ENCODE assay signal across 23 cellular contexts in the genomic region with DNA sequence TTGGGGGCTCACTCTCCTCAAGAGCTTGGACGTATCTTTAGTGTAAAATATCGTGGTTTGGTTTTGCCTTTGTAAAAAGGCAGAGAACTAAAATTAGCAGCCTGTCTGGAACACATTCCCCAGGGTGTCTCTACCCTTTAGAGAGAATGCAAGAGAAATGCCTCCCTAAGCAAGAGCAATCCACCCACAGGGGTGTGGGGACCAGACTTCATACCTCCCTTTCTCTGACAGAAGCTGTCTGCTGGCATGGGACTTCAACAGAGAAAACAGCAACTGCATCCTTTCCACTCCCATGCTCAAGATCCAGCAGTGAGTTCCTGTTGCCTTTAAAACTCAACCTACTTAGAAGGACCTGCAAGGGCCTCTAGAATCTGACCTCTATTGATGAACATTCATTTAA. TPM values are rescaled to one million over a fixed set of nuclear protein-coding genes. Genes with fewer than 3 reads are reported as not detected.
DNase-seq lines count a peak whose midpoint lies in the region; ATAC-seq and TF ChIP-seq lines count a peak whose summit lies in the region.
"Had no signal": no experiment of that assay in that cellular context is flagged by ENCODE, and none has a peak within 500 bp of the region (broad histone marks: within the 10 kb centered on the region; RNA-seq: fewer than 3 reads in every experiment).

No MANE protein-coding gene starts in this region.

- H3K27ac ChIP-seq in BLaER1 (no peak overlapping the region), angular gyrus (ENCODE audit: low read depth, low read length) (peak overlapping the region; percentile 12), tibial artery (peak overlapping the region; percentile 35 to 38)
- H3K27ac ChIP-seq: A549, C4-2B had no signal

- H3K27me3 ChIP-seq in BLaER1 (no peaks in the 10 kb centered on the region), tibial artery (no peaks in the 10 kb centered on the region)
- H3K27me3 ChIP-seq: BE2C had no signal

- no peaks in the 10 kb centered on the region for H3K36me3 ChIP-seq in BLaER1
- H3K36me3 ChIP-seq in tibial artery = no peaks in the 10 kb centered on the region
- H3K36me3 ChIP-seq: BE2C had no signal

- TF ChIP-seq CTCF in neural crest cell (conservative IDR thresholded peaks at IDR 0.05) (no peak), tibial artery (IDR thresholded peaks at IDR 0.05) (no peak)

- H3K9ac ChIP-seq in BLaER1 = no peak overlapping the region

- no peaks in the 10 kb centered on the region for H3K9me3 Mint-ChIP-seq in neural crest cell
- H3K9me3 Mint-ChIP-seq: CD8-positive, alpha-beta T cell; GM23338 had no signal

- POLR2A ChIA-PET in HEK293T (lab: Yijun Ruan, JAX) = no interaction called here

- CTCF ChIA-PET in HEK293T (lab: Yijun Ruan, JAX) = no interaction called here

- H3K36me3 Mint-ChIP-seq in neural crest cell (ENCODE audit: low read depth) = no peaks in the 10 kb centered on the region
- H3K36me3 Mint-ChIP-seq: CD4-positive, CD25-positive, alpha-beta regulatory T cell; CD8-positive, alpha-beta T cell had no signal

- H3K9me3 ChIP-seq in BLaER1 (no peaks in the 10 kb centered on the region), tibial artery (no peaks in the 10 kb centered on the region)
- H3K9me3 ChIP-seq: A549, BE2C, Caco-2 had no signal

- H3K27me3 Mint-ChIP-seq in neural crest cell (ENCODE audit: low read depth) = no peaks in the 10 kb centered on the region

- peaks cover 11% of the 10 kb centered on the region for H3K4me1 ChIP-seq in BLaER1
- H3K4me1 ChIP-seq in tibial artery = peaks cover 0 to 25% (median 7%) of the 10 kb centered on the region in 4 donors
- H3K4me1 ChIP-seq: A549, BE2C, Caco-2 had no signal

- H3K4me2 ChIP-seq in BLaER1 = peak overlapping the region; percentile 42
- H3K4me2 ChIP-seq: A549, GM23338 had no signal

- H3K4me1 Mint-ChIP-seq in neural crest cell = no peaks in the 10 kb centered on the region
- H3K4me1 Mint-ChIP-seq: CD4-positive, CD25-positive, alpha-beta regulatory T cell; GM23338; H9 had no signal

- no peak for ATAC-seq in HG03342 (IDR thresholded peaks at IDR 0.05; ENCODE audit: unreplicated experiment)
- ATAC-seq in HG02885 (IDR thresholded peaks at IDR 0.05; ENCODE audit: poor library complexity, unreplicated experiment) = no peak
- ATAC-seq: A549; CD8-positive, alpha-beta T cell; GM23338; HCT116 had no signal

- H4K20me1 ChIP-seq in BLaER1 = no peaks in the 10 kb centered on the region

- peak overlapping the region; percentile 83 for H3K27ac Mint-ChIP-seq in neural crest cell (ENCODE audit: unreplicated experiment)
- H3K27ac Mint-ChIP-seq: CD4-positive, CD25-positive, alpha-beta regulatory T cell; CD8-positive, alpha-beta T cell; GM23338; H9; HFFc6 had no signal

- DNase-seq in neural crest cell (ENCODE audit: low read depth, low spot score) = no peak
- no peak for DNase-seq in tibial artery
- DNase-seq in HEK293T (ENCODE audit: extremely low spot score) = no peak
- DNase-seq: 8988T; ACHN; AML-193; BE2C; Caco-2; CD4-positive, CD25-positive, alpha-beta regulatory T cell; CD8-positive, alpha-beta T cell; DMS153; DND-41; H9; HFFc6 had no signal

- intact Hi-C loops in tibial artery (cut with DNase I; ENCODE audit: low total_unique reads) = no loop called here

- H3K4me3 ChIP-seq in BLaER1 (no peak overlapping the region), tibial artery (no peak overlapping the region)
- H3K4me3 ChIP-seq: A549, GM23338 had no signal

- H3K4me3 Mint-ChIP-seq in neural crest cell = no peak overlapping the region
- H3K4me3 Mint-ChIP-seq: CD4-positive, CD25-positive, alpha-beta regulatory T cell; CD8-positive, alpha-beta T cell; GM23338; H9; HFFc6 had no signal

TF ChIP-seq in HEK293T, 16 proteins besides CTCF, POLR2A, EP300 and RAD21:
- no peak for TF ChIP-seq ELF4 (IDR thresholded peaks at IDR 0.05)
- no peak for TF ChIP-seq FOXA1 (IDR thresholded peaks at IDR 0.05)
- no peak for TF ChIP-seq L3MBTL2 (conservative IDR thresholded peaks at IDR 0.05)
- TF ChIP-seq ARNT (IDR thresholded peaks at IDR 0.05) = no peak
- TF ChIP-seq BHLHE40 (IDR thresholded peaks at IDR 0.05; ENCODE audit: borderline replicate concordance) = no peak
- TF ChIP-seq, protein P1, sequence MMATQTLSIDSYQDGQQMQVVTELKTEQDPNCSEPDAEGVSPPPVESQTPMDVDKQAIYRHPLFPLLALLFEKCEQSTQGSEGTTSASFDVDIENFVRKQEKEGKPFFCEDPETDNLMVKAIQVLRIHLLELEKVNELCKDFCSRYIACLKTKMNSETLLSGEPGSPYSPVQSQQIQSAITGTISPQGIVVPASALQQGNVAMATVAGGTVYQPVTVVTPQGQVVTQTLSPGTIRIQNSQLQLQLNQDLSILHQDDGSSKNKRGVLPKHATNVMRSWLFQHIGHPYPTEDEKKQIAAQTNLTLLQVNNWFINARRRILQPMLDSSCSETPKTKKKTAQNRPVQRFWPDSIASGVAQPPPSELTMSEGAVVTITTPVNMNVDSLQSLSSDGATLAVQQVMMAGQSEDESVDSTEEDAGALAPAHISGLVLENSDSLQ (IDR thresholded peaks at IDR 0.05) = no peak
- TF ChIP-seq FOXK2 (IDR thresholded peaks at IDR 0.05) = no peak
- TF ChIP-seq SP1 (IDR thresholded peaks at IDR 0.05) = no peak
- TF ChIP-seq ZNF384 (IDR thresholded peaks at IDR 0.05) = no peak
- no peak for TF ChIP-seq NFRKB (IDR thresholded peaks at IDR 0.05)
- TF ChIP-seq SUZ12 (IDR thresholded peaks at IDR 0.05) = no peak
- TF ChIP-seq LEF1 (IDR thresholded peaks at IDR 0.05; ENCODE audit: borderline replicate concordance) = no peak
- TF ChIP-seq CTBP1 (IDR thresholded peaks at IDR 0.05; ENCODE audit: borderline replicate concordance) = no peak
- TF ChIP-seq TARDBP (IDR thresholded peaks at IDR 0.05) = no peak

RNA-seq across cellular contexts. Expression of a gene that starts 27.9 kb away (rescaled TPM):
- 0.02 and 0.05 TPM in 2 replicates for total RNA-seq in neural crest cell
- total RNA-seq: Caco-2; CD4-positive, CD25-positive, alpha-beta regulatory T cell; CD8-positive, alpha-beta T cell; GM23338; H4; HFFc6 had no signal
